Comparison of ENCODE assay signal across 25 cellular contexts in genomic region chr13:26324294-26324693, GRCh38.
"Had no signal": no experiment of that assay in that cellular context is flagged by ENCODE, and none has a peak within 500 bp of the region (broad histone marks: within the 10 kb centered on the region; RNA-seq: fewer than 3 reads in every experiment).

No MANE protein-coding gene starts in this region.

- H3K4me3 Mint-ChIP-seq: naive B cell, nephron had no signal

- H3K27ac Mint-ChIP-seq: naive B cell, nephron had no signal

- H3K27ac ChIP-seq: dorsolateral prefrontal cortex, gastroesophageal sphincter, parathyroid adenoma, prostate gland, right lobe of liver, skin epidermis, stomach, thoracic aorta had no signal

- H3K27me3 ChIP-seq: dorsolateral prefrontal cortex, gastroesophageal sphincter, right lobe of liver, stomach, transverse colon had no signal

- H3K9me3 ChIP-seq: gastroesophageal sphincter, prostate gland, right lobe of liver, stomach, thoracic aorta, transverse colon had no signal

- H3K4me3 ChIP-seq: dorsolateral prefrontal cortex, gastroesophageal sphincter, lung, prostate gland, right lobe of liver, skin epidermis, stomach, thoracic aorta, transverse colon had no signal

- DNase-seq: cortex of kidney; dorsolateral prefrontal cortex; effector CD8-positive, alpha-beta T cell; glutamatergic neuron; islet precursor cell; mesendoderm; naive B cell; occipital lobe; retina; right lobe of liver; stimulated activated CD4-positive, alpha-beta T cell treated with anti-CD3 and anti-CD28 coated beads, Interleukin-2, amount 100 ng/mL, for 24 hours; stimulated activated CD4-positive, alpha-beta T cell treated with anti-CD3 and anti-CD28 coated beads, Interleukin-4, amount 100 ng/mL, for 4 hours; stimulated activated naive CD4-positive, alpha-beta T cell; stomach; substantia nigra; transverse colon had no signal

- H3K9ac ChIP-seq: parathyroid adenoma had no signal

- H3K36me3 ChIP-seq: gastroesophageal sphincter, prostate gland, right lobe of liver, stomach, thoracic aorta, transverse colon had no signal

- ATAC-seq: esophagus mucosa, gastroesophageal sphincter, left lobe of liver, right lobe of liver had no signal

- H3K27me3 Mint-ChIP-seq: naive B cell had no signal

- H3K4me1 ChIP-seq: parathyroid adenoma, prostate gland, right lobe of liver had no signal
